In the genomic region with DNA sequence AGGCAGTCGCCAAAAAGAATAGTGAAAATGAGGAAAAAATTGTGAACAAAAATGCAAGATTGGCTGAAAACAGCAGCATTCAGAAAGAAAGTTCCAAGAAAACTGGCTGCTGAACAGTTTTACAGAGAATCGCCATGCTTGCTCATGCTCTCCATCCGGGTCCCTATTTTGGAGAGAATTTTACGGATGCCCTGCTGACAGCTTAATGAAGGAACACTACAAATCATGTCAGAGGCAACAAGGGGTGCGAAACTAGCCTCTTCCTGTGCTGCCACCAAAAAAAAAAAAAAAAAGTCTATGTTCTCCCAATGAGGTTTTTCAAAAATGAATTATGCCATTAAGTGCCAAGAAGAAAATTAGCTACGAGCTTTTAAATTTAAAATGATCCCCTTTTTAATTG, we compare ENCODE assay signal across 15 cellular contexts.
"Had no signal": no experiment of that assay in that cellular context is flagged by ENCODE, and none has a peak within 500 bp of the region (broad histone marks: within the 10 kb centered on the region; RNA-seq: fewer than 3 reads in every experiment).

No MANE protein-coding gene starts in this region.

- H3K9me3 Mint-ChIP-seq: activated CD4-positive, alpha-beta T cell treated with anti-CD3 and anti-CD28 coated beads, Interleukin-2, amount 10 ng/mL, durations not matched to agents 24 days and 14 days had no signal

- H3K36me3 ChIP-seq: gastroesophageal sphincter, left lung, thoracic aorta had no signal

- H3K27me3 ChIP-seq: gastroesophageal sphincter had no signal

- H3K27ac Mint-ChIP-seq: activated CD4-positive, alpha-beta T cell treated with anti-CD3 and anti-CD28 coated beads, Interleukin-2, amount 10 ng/mL, durations not matched to agents 24 days and 14 days; activated naive CD8-positive, alpha-beta T cell; naive B cell; stimulated activated effector memory CD8-positive, alpha-beta T cell treated with anti-CD3 and anti-CD28 coated beads, Interleukin-12 subunit alpha, Interleukin-12 subunit beta, amount 100 ng/mL, for 72 hours had no signal

- H3K9me3 ChIP-seq: body of pancreas, gastroesophageal sphincter, left lung, thoracic aorta had no signal

- DNase-seq: activated CD4-positive, alpha-beta T cell treated with anti-CD3 and anti-CD28 coated beads, Interleukin-2, amount 10 ng/mL, durations not matched to agents 24 days and 14 days; activated CD4-positive, CD25-positive, alpha-beta regulatory T cell; activated CD8-positive, alpha-beta memory T cell treated with anti-CD3 and anti-CD28 coated beads, Interleukin-2, amount 50 U/mL, for 48 hours; activated gamma-delta T cell treated with Interleukin-2 at 50 U/mL for 16 hours; amniotic stem cell; body of pancreas; caudate nucleus; left lung; mammary epithelial cell; naive B cell had no signal

- H3K4me3 Mint-ChIP-seq: activated CD4-positive, alpha-beta T cell treated with anti-CD3 and anti-CD28 coated beads, Interleukin-2, amount 10 ng/mL, durations not matched to agents 24 days and 14 days; activated naive CD8-positive, alpha-beta T cell; naive B cell; stimulated activated effector memory CD8-positive, alpha-beta T cell treated with anti-CD3 and anti-CD28 coated beads, Interleukin-12 subunit alpha, Interleukin-12 subunit beta, amount 100 ng/mL, for 72 hours had no signal

- H3K36me3 Mint-ChIP-seq: activated naive CD8-positive, alpha-beta T cell; naive B cell; stimulated activated effector memory CD8-positive, alpha-beta T cell treated with anti-CD3 and anti-CD28 coated beads, Interleukin-12 subunit alpha, Interleukin-12 subunit beta, amount 100 ng/mL, for 72 hours had no signal

- H3K27ac ChIP-seq: body of pancreas, gastroesophageal sphincter, left lung, parathyroid adenoma, thoracic aorta had no signal

- ATAC-seq: body of pancreas; gastroesophageal sphincter; left lung; stimulated activated effector memory CD8-positive, alpha-beta T cell treated with anti-CD3 and anti-CD28 coated beads, Interleukin-12 subunit alpha, Interleukin-12 subunit beta, amount 100 ng/mL, for 72 hours had no signal

- H3K4me1 ChIP-seq: left lung, parathyroid adenoma had no signal

- H3K4me1 Mint-ChIP-seq: activated CD4-positive, alpha-beta T cell treated with anti-CD3 and anti-CD28 coated beads, Interleukin-2, amount 10 ng/mL, durations not matched to agents 24 days and 14 days; stimulated activated effector memory CD8-positive, alpha-beta T cell treated with anti-CD3 and anti-CD28 coated beads, Interleukin-12 subunit alpha, Interleukin-12 subunit beta, amount 100 ng/mL, for 72 hours had no signal

- H3K4me3 ChIP-seq: body of pancreas, gastroesophageal sphincter, left lung, thoracic aorta had no signal
